8 cellular contexts compared by ENCODE assay signal in genomic region chr20:33399924-33400323, GRCh38. TPM values are rescaled to one million over a fixed set of nuclear protein-coding genes. Genes with fewer than 3 reads are reported as not detected.
DNase-seq lines count a peak whose midpoint lies in the region; ATAC-seq and TF ChIP-seq lines count a peak whose summit lies in the region.

No MANE protein-coding gene starts in this region.

- H3K4me3 Mint-ChIP-seq in activated CD4-positive, alpha-beta T cell treated with anti-CD3 and anti-CD28 coated beads for 36 hours, result peak overlapping the region; percentile 79
- peak overlapping the region; percentile 93 for H3K4me3 Mint-ChIP-seq in stimulated activated effector memory CD8-positive, alpha-beta T cell treated with anti-CD3 and anti-CD28 coated beads, Interleukin-12 subunit alpha, Interleukin-12 subunit beta, amount 100 ng/mL, for 72 hours

- POLR2A ChIA-PET in activated CD4-positive, alpha-beta T cell treated with anti-CD3 and anti-CD28 coated beads for 36 hours (lab: Charles Lee), result interaction anchor here (0.6 to 0.7 kb wide), 2 partner anchors 80 to 96 kb away, joined by 3 read pairs; no protein-coding TSS in a partner anchor

- CTCF ChIA-PET in activated CD4-positive, alpha-beta T cell treated with anti-CD3 and anti-CD28 coated beads for 36 hours (lab: Charles Lee), result interaction anchor here (1.2 kb wide), 1 partner anchor 45 kb away, joined by 3 read pairs; no protein-coding TSS in a partner anchor

- H3K27me3 Mint-ChIP-seq in activated CD4-positive, alpha-beta T cell treated with anti-CD3 and anti-CD28 coated beads for 36 hours, result no peaks in the 10 kb centered on the region

- H3K4me1 Mint-ChIP-seq in activated CD4-positive, alpha-beta T cell treated with anti-CD3 and anti-CD28 coated beads for 36 hours, result peaks cover 46% of the 10 kb centered on the region
- H3K4me1 Mint-ChIP-seq in stimulated activated effector memory CD8-positive, alpha-beta T cell treated with anti-CD3 and anti-CD28 coated beads, Interleukin-12 subunit alpha, Interleukin-12 subunit beta, amount 100 ng/mL, for 72 hours, result peaks cover 54% of the 10 kb centered on the region

- no peak overlapping the region for H3K27ac ChIP-seq in SK-N-MC

- H3K36me3 Mint-ChIP-seq in activated CD4-positive, alpha-beta T cell treated with anti-CD3 and anti-CD28 coated beads for 36 hours (ENCODE audit: low read depth), result peaks cover 9% of the 10 kb centered on the region
- H3K36me3 Mint-ChIP-seq in stimulated activated effector memory CD8-positive, alpha-beta T cell treated with anti-CD3 and anti-CD28 coated beads, Interleukin-12 subunit alpha, Interleukin-12 subunit beta, amount 100 ng/mL, for 72 hours, result peaks cover 28% of the 10 kb centered on the region

- no peak for TF ChIP-seq CTCF in fibroblast of pulmonary artery (IDR thresholded peaks at IDR 0.05; ENCODE audit: low read length, missing control alignments)

- no peak for ATAC-seq in activated CD4-positive, alpha-beta T cell treated with anti-CD3 and anti-CD28 coated beads for 36 hours
- no peak for ATAC-seq in stimulated activated effector memory CD8-positive, alpha-beta T cell treated with anti-CD3 and anti-CD28 coated beads, Interleukin-12 subunit alpha, Interleukin-12 subunit beta, amount 100 ng/mL, for 72 hours
- ATAC-seq in GM21529 (IDR thresholded peaks at IDR 0.05; ENCODE audit: unreplicated experiment), result no peak

- H3K9ac ChIP-seq in SK-N-MC (ENCODE audit: insufficient read length), result no peak overlapping the region

- no peaks in the 10 kb centered on the region for H3K9me3 Mint-ChIP-seq in activated CD4-positive, alpha-beta T cell treated with anti-CD3 and anti-CD28 coated beads for 36 hours (ENCODE audit: low read depth)
- no peaks in the 10 kb centered on the region for H3K9me3 Mint-ChIP-seq in stimulated activated effector memory CD8-positive, alpha-beta T cell treated with anti-CD3 and anti-CD28 coated beads, Interleukin-12 subunit alpha, Interleukin-12 subunit beta, amount 100 ng/mL, for 72 hours

- H3K9me3 ChIP-seq in SK-N-MC (ENCODE audit: low read depth, low read length), result no peaks in the 10 kb centered on the region

- DNase-seq in activated CD4-positive, alpha-beta T cell treated with anti-CD3 and anti-CD28 coated beads for 36 hours, result no peak
- no peak for DNase-seq in activated CD4-positive, alpha-beta T cell treated with anti-CD3 and anti-CD28 coated beads for 4 hours
- DNase-seq in SK-N-MC (ENCODE audit: low read depth, low spot score) (no peak), fibroblast of pulmonary artery (ENCODE audit: low read depth) (peak; percentile 29), UCSD-AML1 (lab: John Stamatoyannopoulos, UW; ENCODE audit: unreplicated experiment) (no peak), NCI-H1694 treated with DMSO at 0.1 percent for 48 hours (lab: John Stamatoyannopoulos, UW) (no peak)
- DNase-seq in stimulated activated effector memory CD8-positive, alpha-beta T cell treated with anti-CD3 and anti-CD28 coated beads, Interleukin-12 subunit alpha, Interleukin-12 subunit beta, amount 100 ng/mL, for 72 hours (ENCODE audit: low spot score in 2 of 2), result no peak

- H3K36me3 ChIP-seq in SK-N-MC (ENCODE audit: insufficient read depth, low read length), result peaks cover 14% of the 10 kb centered on the region

- H3K4me3 ChIP-seq in SK-N-MC (peak overlapping the region; percentile 98), fibroblast of pulmonary artery (replicated peaks; ENCODE audit: low read depth, low read length) (peak overlapping the region; percentile 98)

- intact Hi-C loops in activated CD4-positive, alpha-beta T cell treated with anti-CD3 and anti-CD28 coated beads for 36 hours (cut with DNase I, micrococcal nuclease), result loop anchor here (2.0 to 5.0 kb wide), 2 partner anchors 45 to 592 kb away; partner anchors contain the start of gene RALY (in 1 of the 2)

- H3K27ac Mint-ChIP-seq in activated CD4-positive, alpha-beta T cell treated with anti-CD3 and anti-CD28 coated beads for 36 hours, result no peak overlapping the region
- peak overlapping the region; percentile 94 for H3K27ac Mint-ChIP-seq in stimulated activated effector memory CD8-positive, alpha-beta T cell treated with anti-CD3 and anti-CD28 coated beads, Interleukin-12 subunit alpha, Interleukin-12 subunit beta, amount 100 ng/mL, for 72 hours

RNA-seq across cellular contexts. Expression of gene CDK5RAP1, which starts 1.4 kb away (rescaled TPM):
- total RNA-seq in activated CD4-positive, alpha-beta T cell treated with anti-CD3 and anti-CD28 coated beads for 36 hours, result 10 to 100 TPM; 31.3 to 41.5 TPM

RNA-seq across cellular contexts. Expression of gene SNTA1, which starts 43.6 kb away (rescaled TPM):
- total RNA-seq in activated CD4-positive, alpha-beta T cell treated with anti-CD3 and anti-CD28 coated beads for 36 hours, result 1 to 10 TPM; 4.2 to 5.0 TPM
